In the genomic region with DNA sequence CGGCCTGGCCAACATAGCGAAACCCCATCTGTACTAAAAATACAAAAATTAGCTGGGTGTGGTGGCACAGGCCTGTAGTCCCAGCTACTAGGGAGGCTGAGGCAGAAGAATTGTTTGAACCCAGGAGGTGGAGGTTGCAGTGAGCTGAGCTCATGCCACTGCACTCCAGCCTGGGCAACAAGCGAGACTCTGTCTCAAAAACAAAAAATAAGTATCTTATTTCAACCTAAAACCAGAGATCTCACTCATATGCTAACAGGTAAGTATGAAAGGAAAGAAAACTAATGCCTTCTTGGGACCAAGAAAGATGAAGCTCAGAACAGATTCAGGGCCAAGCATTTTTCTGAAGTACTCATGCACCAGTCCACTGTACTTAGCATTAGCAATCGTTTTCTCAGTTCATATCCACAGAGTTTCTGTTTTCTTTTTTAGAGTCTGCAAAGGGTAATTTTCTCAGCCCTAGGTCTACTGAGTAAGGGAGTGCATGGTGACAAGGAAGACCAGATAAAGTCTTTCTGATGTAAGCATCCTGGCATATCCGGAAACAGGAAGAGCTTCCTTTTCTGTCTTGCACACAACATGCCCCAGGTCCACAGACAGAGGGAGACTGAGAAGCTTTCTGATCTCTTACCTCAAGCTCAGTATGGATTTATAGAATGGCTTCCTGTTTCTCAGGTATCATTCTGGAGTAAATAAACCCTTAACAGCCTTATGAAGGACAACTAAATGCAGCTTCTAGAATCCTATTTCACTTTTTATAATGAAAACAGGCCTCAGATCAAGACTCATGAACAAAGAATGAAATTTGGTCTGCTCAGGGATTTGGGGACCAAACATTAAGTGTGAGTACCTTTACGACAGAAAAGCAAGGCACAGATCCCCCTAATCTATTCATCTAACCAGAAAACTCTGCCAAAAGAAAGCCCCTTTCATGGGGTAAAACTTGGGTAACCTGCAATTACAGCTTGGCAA, we compare ENCODE assay signal across 9 cellular contexts. TPM values are rescaled to one million over a fixed set of nuclear protein-coding genes. Genes with fewer than 3 reads are reported as not detected.
DNase-seq lines count a peak whose midpoint lies in the region; ATAC-seq and TF ChIP-seq lines count a peak whose summit lies in the region.
"Had no signal": no experiment of that assay in that cellular context is flagged by ENCODE, and none has a peak within 500 bp of the region (broad histone marks: within the 10 kb centered on the region; RNA-seq: fewer than 3 reads in every experiment).

No MANE protein-coding gene starts in this region.

- no peaks in the 10 kb centered on the region for H3K27me3 ChIP-seq in SK-N-SH (ENCODE audit: insufficient read depth)

- 91% methylated on average over 6 of the region's 6 CpGs for WGBS in SK-N-SH (ENCODE audit: low lambda C conversion rate)

- POLR2A ChIA-PET in SK-N-SH (lab: Yijun Ruan, JAX): no interaction called here

- no peaks in the 10 kb centered on the region for H4K20me1 ChIP-seq in SK-N-SH (ENCODE audit: insufficient read depth)

- H2AFZ ChIP-seq in SK-N-SH (ENCODE audit: low read depth): peak overlapping the region; percentile 19; the same call in 1 of the 2 replicates

- no peak for ATAC-seq in SK-N-SH treated with all-trans-retinoic acid at 6 μM for 48 hours

- H3K9ac ChIP-seq in SK-N-SH: no peak overlapping the region

- H3K4me3 ChIP-seq in SK-N-SH (ENCODE audit: low read depth in 2 of 2, low read length in 1 of 2) (no peak overlapping the region), skin epidermis (no peak overlapping the region)

- H3K4me1 ChIP-seq in SK-N-SH (ENCODE audit: control insufficient read depth in 1 of 2, insufficient read depth in 2 of 2, low read depth in 1 of 2, low read length in 1 of 2): peaks cover 0 to 3% of the 10 kb centered on the region in 2 experiments; a peak in 1 of 4 replicates

- TF ChIP-seq RAD21 in SK-N-SH (IDR thresholded peaks at IDR 0.05; ENCODE audit: low read length): no peak

- TF ChIP-seq EP300 in SK-N-SH (IDR thresholded peaks at IDR 0.05; ENCODE audit: borderline replicate concordance in 1 of 2, low read depth in 1 of 2, low read length in 1 of 2): no peak

- no peak for DNase-seq in SK-N-SH
- DNase-seq in NCI-H69 (lab: John Stamatoyannopoulos, UW): peak; percentile 28
- peak; percentile 41 for DNase-seq in amniotic epithelial cell (ENCODE audit: low read depth)
- DNase-seq in GDM1 (lab: John Stamatoyannopoulos, UW): no peak
- DNase-seq in activated CD8-positive, alpha-beta memory T cell treated with anti-CD3 and anti-CD28 coated beads for 24 hours: no peak
- DNase-seq in GM03348 (ENCODE audit: low spot score): no peak
- DNase-seq: NCI-H2171 had no signal

- no peaks in the 10 kb centered on the region for H3K9me2 ChIP-seq in SK-N-SH

- H3K36me3 ChIP-seq in SK-N-SH (replicated peaks in 1 of 2; ENCODE audit: control insufficient read depth in 1 of 2, insufficient read depth in 2 of 2, low read length in 1 of 2): no peaks in the 10 kb centered on the region

- CTCF ChIA-PET in SK-N-SH (lab: Yijun Ruan, JAX): interaction anchor here (0.6 to 16.0 kb wide), 21 partner anchors 9 to 228 kb away, joined by 3 to 193 read pairs (median 6); partner anchors contain the start of gene FOXJ1

- no peak overlapping the region for H3K4me2 ChIP-seq in SK-N-SH

- H3K27ac ChIP-seq in SK-N-SH (ENCODE audit: low read depth in 2 of 2, low read length in 1 of 2) (no peak overlapping the region), skin epidermis (peak overlapping the region in 13 of 21 experiments; percentile 2 to 80 (median 30))

- TF ChIP-seq CTCF in SK-N-SH (IDR thresholded peaks at IDR 0.05): no peak

- no peaks in the 10 kb centered on the region for H3K9me3 ChIP-seq in SK-N-SH

- no peaks in the 10 kb centered on the region for H3K79me2 ChIP-seq in SK-N-SH (ENCODE audit: insufficient read depth)

- H3F3A ChIP-seq in SK-N-SH (replicated peaks; ENCODE audit: insufficient read depth): peaks cover 4% of the 10 kb centered on the region

TF ChIP-seq in SK-N-SH, 30 proteins besides CTCF, POLR2A, EP300 and RAD21 (continues in another document):
- TF ChIP-seq YY1 (IDR thresholded peaks at IDR 0.05; ENCODE audit: low read depth) (no peak), SIN3A (IDR thresholded peaks at IDR 0.05; ENCODE audit: borderline replicate concordance, low read depth, low read length) (no peak), FOXM1 (IDR thresholded peaks at IDR 0.05; ENCODE audit: low read depth) (no peak), JUND (IDR thresholded peaks at IDR 0.05) (no peak), RCOR1 (IDR thresholded peaks at IDR 0.05; ENCODE audit: low read length) (no peak), RFX5 (IDR thresholded peaks at IDR 0.05; ENCODE audit: low read length) (no peak), TCF12 (IDR thresholded peaks at IDR 0.05) (no peak), ZBTB33 (IDR thresholded peaks at IDR 0.05; ENCODE audit: borderline replicate concordance, low read depth) (no peak), FOSL2 (IDR thresholded peaks at IDR 0.05; ENCODE audit: borderline replicate concordance, low read depth) (no peak), RXRA (IDR thresholded peaks at IDR 0.05; ENCODE audit: borderline replicate concordance, low read depth) (no peak), SMC3 (IDR thresholded peaks at IDR 0.05; ENCODE audit: low read depth, low read length) (no peak), NFIC (IDR thresholded peaks at IDR 0.05; ENCODE audit: borderline replicate concordance) (no peak)
- TF ChIP-seq, protein P1, sequence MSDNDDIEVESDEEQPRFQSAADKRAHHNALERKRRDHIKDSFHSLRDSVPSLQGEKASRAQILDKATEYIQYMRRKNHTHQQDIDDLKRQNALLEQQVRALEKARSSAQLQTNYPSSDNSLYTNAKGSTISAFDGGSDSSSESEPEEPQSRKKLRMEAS (IDR thresholded peaks at IDR 0.05; ENCODE audit: low read depth): no peak

TF ChIP-seq in SK-N-SH treated with all-trans-retinoic acid at 6 μM for 48 hours, 23 proteins besides CTCF, POLR2A, EP300 and RAD21 (continues in another document):
- no peak for TF ChIP-seq ZFP3 (CRISPR knock-in tag; IDR thresholded peaks at IDR 0.05)
- TF ChIP-seq, protein P2, sequence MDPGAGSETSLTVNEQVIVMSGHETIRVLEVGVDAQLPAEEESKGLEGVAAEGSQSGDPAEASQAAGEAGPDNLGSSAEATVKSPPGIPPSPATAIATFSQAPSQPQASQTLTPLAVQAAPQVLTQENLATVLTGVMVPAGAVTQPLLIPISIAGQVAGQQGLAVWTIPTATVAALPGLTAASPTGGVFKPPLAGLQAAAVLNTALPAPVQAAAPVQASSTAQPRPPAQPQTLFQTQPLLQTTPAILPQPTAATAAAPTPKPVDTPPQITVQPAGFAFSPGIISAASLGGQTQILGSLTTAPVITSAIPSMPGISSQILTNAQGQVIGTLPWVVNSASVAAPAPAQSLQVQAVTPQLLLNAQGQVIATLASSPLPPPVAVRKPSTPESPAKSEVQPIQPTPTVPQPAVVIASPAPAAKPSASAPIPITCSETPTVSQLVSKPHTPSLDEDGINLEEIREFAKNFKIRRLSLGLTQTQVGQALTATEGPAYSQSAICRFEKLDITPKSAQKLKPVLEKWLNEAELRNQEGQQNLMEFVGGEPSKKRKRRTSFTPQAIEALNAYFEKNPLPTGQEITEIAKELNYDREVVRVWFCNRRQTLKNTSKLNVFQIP (CRISPR knock-in tag; IDR thresholded peaks at IDR 0.05; ENCODE audit: borderline replicate concordance, low read depth): no peak
- TF ChIP-seq, protein P3, sequence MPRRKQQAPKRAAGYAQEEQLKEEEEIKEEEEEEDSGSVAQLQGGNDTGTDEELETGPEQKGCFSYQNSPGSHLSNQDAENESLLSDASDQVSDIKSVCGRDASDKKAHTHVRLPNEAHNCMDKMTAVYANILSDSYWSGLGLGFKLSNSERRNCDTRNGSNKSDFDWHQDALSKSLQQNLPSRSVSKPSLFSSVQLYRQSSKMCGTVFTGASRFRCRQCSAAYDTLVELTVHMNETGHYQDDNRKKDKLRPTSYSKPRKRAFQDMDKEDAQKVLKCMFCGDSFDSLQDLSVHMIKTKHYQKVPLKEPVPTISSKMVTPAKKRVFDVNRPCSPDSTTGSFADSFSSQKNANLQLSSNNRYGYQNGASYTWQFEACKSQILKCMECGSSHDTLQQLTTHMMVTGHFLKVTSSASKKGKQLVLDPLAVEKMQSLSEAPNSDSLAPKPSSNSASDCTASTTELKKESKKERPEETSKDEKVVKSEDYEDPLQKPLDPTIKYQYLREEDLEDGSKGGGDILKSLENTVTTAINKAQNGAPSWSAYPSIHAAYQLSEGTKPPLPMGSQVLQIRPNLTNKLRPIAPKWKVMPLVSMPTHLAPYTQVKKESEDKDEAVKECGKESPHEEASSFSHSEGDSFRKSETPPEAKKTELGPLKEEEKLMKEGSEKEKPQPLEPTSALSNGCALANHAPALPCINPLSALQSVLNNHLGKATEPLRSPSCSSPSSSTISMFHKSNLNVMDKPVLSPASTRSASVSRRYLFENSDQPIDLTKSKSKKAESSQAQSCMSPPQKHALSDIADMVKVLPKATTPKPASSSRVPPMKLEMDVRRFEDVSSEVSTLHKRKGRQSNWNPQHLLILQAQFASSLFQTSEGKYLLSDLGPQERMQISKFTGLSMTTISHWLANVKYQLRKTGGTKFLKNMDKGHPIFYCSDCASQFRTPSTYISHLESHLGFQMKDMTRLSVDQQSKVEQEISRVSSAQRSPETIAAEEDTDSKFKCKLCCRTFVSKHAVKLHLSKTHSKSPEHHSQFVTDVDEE (CRISPR knock-in tag; IDR thresholded peaks at IDR 0.05): no peak
- TF ChIP-seq CSDC2 (CRISPR knock-in tag; IDR thresholded peaks at IDR 0.05): no peak
- no peak for TF ChIP-seq ZC3H10 (CRISPR knock-in tag; IDR thresholded peaks at IDR 0.05)
- TF ChIP-seq GLIS3 (CRISPR knock-in tag; IDR thresholded peaks at IDR 0.05): no peak
- TF ChIP-seq ZFP30 (CRISPR knock-in tag; IDR thresholded peaks at IDR 0.05): no peak
- no peak for TF ChIP-seq PATZ1 (CRISPR knock-in tag; IDR thresholded peaks at IDR 0.05; ENCODE audit: borderline replicate concordance)

RNA-seq across cellular contexts. Expression of gene FOXJ1, which starts 38.7 kb away (rescaled TPM):
- polyA plus RNA-seq in SK-N-SH (2012; rRNA removed): not detected in 2 replicates
- 0.01 TPM in 2 replicates for polyA plus RNA-seq in SK-N-SH (2012; cell fraction: cytosol; rRNA removed)
- 0.07 and 0.09 TPM in 2 replicates for polyA plus RNA-seq in SK-N-SH (2012; cell fraction: nucleus; rRNA removed)

Comparison
In these comparisons a context has a peak if more than half of its experiments do, and no peak if none do; other contexts are left out.
1. DNase-seq: peak in NCI-H69 (single experiment) and amniotic epithelial cell (single experiment); none in SK-N-SH (single experiment), GDM1 (single experiment), activated CD8-positive, alpha-beta memory T cell treated with anti-CD3 and anti-CD28 coated beads for 24 hours (single experiment) and GM03348 (single experiment).
2. H3K27ac ChIP-seq: peak in skin epidermis (13 of 21); none in SK-N-SH (0 of 2).